In the genomic region with DNA sequence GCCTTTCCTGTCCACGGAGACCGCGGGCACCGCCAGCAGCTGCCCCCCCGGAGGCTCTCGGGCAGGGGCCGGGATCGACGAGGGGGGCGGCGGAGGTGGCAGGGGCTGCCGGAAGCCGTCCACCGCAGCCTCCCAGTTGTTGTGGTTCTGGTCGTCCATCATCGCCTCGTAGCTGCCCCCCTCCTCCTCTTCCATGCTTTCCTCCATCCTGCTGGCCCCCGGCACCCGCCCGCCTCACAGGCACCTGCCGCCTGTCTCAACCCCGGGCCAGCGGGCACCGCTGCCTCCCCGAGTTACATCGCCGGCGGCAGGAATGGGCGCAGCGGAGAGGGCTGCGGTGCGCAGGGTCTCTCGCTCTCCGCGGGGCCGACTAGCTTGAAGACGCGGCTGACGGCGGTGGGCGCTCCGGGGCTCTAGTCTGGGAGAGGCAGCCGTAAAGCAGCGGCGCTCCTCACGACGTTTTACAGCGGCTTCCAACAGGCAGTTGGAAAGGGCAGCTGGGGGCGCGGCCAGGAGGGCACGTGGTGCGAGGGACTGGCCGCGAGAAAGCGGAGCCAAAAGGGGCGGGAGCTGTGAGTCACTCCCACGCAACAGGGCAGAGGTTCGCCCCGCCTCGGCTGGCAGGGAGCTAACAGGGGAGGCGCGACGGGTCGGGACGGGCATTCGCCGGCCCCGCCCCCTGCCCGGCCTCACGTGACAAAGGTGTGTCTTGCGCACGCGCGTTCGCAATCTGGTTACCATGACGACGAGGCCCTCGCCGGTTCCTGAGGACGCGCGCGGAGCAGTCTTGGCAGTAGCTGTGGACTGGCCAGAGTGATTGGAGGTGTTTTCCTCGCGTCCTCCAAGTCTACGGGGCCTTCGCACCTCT, we compare ENCODE assay signal across 1 cellular context.
TF ChIP-seq lines count a peak whose summit lies in the region.

A gene (minus strand): TSS at position 415 of the 868 bp plus-strand sequence. CDS start 208 bp downstream, at position 207.

TF ChIP-seq in K562, 482 proteins besides CTCF, POLR2A, EP300 and RAD21 (continued from another document and continues in another):
- TF ChIP-seq PHF8 (IDR thresholded peaks at IDR 0.05; ENCODE audit: borderline replicate concordance, low read length) (peak; percentile 73; the same call in 1 of the 2 replicates), SUPT5H (IDR thresholded peaks at IDR 0.05) (peak; percentile 53), CREB1 (IDR thresholded peaks at IDR 0.05) (peak; percentile 54), CREB1 (CRISPR knock-in tag; IDR thresholded peaks at IDR 0.05) (peak; percentile 52; the same call in 1 of the 2 replicates), MBD2 (IDR thresholded peaks at IDR 0.05; ENCODE audit: borderline replicate concordance, low read depth) (no peak), MCM5 (IDR thresholded peaks at IDR 0.05; ENCODE audit: low read depth) (no peak), ZNF324 (CRISPR knock-in tag; IDR thresholded peaks at IDR 0.05) (no peak), ZNF239 (CRISPR knock-in tag; IDR thresholded peaks at IDR 0.05) (no peak), ARID2 (IDR thresholded peaks at IDR 0.05) (no peak), HNRNPH1 (optimal IDR thresholded peaks at IDR 0.05; ENCODE audit: low read depth, low read length) (no peak), ZC3H11A (IDR thresholded peaks at IDR 0.05; ENCODE audit: low read depth, low read length) (no peak), RCOR1 (IDR thresholded peaks at IDR 0.05; ENCODE audit: borderline replicate concordance in 1 of 2, low read depth in 2 of 2, low read length in 2 of 2) (peak in 1 of 2 experiments; percentile 51; a peak in 1 of 4 replicates), NR2C2 (CRISPR knock-in tag; IDR thresholded peaks at IDR 0.05) (no peak), NR2C2 (tag; IDR thresholded peaks at IDR 0.05) (peak; percentile 81), SETDB1 (IDR thresholded peaks at IDR 0.05; ENCODE audit: low read length) (no peak), NONO (IDR thresholded peaks at IDR 0.05; ENCODE audit: low read depth in 2 of 2, low read length in 1 of 2) (no peak), NEUROD1 (IDR thresholded peaks at IDR 0.05; ENCODE audit: borderline replicate concordance, low read depth, low read length, partially characterized antibody) (no peak), KLF13 (tag; IDR thresholded peaks at IDR 0.05; ENCODE audit: borderline replicate concordance, low read depth) (peak; percentile 65; the same call in 1 of the 2 replicates), POLR2B (IDR thresholded peaks at IDR 0.05; ENCODE audit: low read depth, partially characterized antibody) (peak; percentile 29), NELFE (IDR thresholded peaks at IDR 0.05; ENCODE audit: insufficient read depth, insufficient read length) (no peak), KAT7 (CRISPR knock-in tag; IDR thresholded peaks at IDR 0.05; ENCODE audit: borderline replicate concordance) (peak; percentile 72; the same call in 1 of the 2 replicates), CHD1 (IDR thresholded peaks at IDR 0.05; ENCODE audit: low read length) (peak; percentile 58), ATF1 (CRISPR knock-in tag; IDR thresholded peaks at IDR 0.05) (no peak), ATF1 (tag; IDR thresholded peaks at IDR 0.05) (peak; percentile 73), DACH1 (IDR thresholded peaks at IDR 0.05; ENCODE audit: partially characterized antibody) (no peak), JUN (IDR thresholded peaks at IDR 0.05; ENCODE audit: borderline replicate concordance, low read depth, low read length) (peak; percentile 79; the same call in 1 of the 2 replicates), JUN (CRISPR knock-in tag; IDR thresholded peaks at IDR 0.05; ENCODE audit: borderline replicate concordance) (no peak), KAT8 (IDR thresholded peaks at IDR 0.05; ENCODE audit: low read depth) (no peak), SRSF7 (optimal IDR thresholded peaks at IDR 0.05; ENCODE audit: low read depth, low read length) (no peak), TCF3 (CRISPR knock-in tag; IDR thresholded peaks at IDR 0.05) (0 out of 2 replicates have a peak, but pooled peaks have one; percentile 37), DNMT1 (IDR thresholded peaks at IDR 0.05) (no peak), NFE2L1 (tag; IDR thresholded peaks at IDR 0.05; ENCODE audit: borderline replicate concordance, low read depth) (no peak), SMAD3 (CRISPR knock-in tag; conservative IDR thresholded peaks at IDR 0.05) (no peak), POLR2AphosphoS5 (IDR thresholded peaks at IDR 0.05; ENCODE audit: control insufficient read depth, insufficient read depth, low read depth, low read length) (0 out of 2 replicates have a peak, but pooled peaks have one; percentile 13), SIN3B (IDR thresholded peaks at IDR 0.05; ENCODE audit: low read depth) (peak; percentile 13; the same call in 1 of the 2 replicates), STAT5B (CRISPR knock-in tag; IDR thresholded peaks at IDR 0.05) (no peak), FOXM1 (IDR thresholded peaks at IDR 0.05; ENCODE audit: low read depth) (no peak), FOXM1 (CRISPR knock-in tag; IDR thresholded peaks at IDR 0.05; ENCODE audit: low read depth) (no peak), MYC (IDR thresholded peaks at IDR 0.05; ENCODE audit: low read depth, low read length) (peak; percentile 87), MYC (CRISPR knock-in tag; IDR thresholded peaks at IDR 0.05; ENCODE audit: borderline replicate concordance, low read depth) (no peak), MTA3 (IDR thresholded peaks at IDR 0.05; ENCODE audit: borderline replicate concordance) (peak; percentile 64; the same call in 1 of the 2 replicates), L3MBTL2 (IDR thresholded peaks at IDR 0.05) (peak; percentile 77; the same call in 1 of the 2 replicates), KLF16 (IDR thresholded peaks at IDR 0.05) (peak; percentile 55; the same call in 1 of the 2 replicates)
- TF ChIP-seq, protein P1, sequence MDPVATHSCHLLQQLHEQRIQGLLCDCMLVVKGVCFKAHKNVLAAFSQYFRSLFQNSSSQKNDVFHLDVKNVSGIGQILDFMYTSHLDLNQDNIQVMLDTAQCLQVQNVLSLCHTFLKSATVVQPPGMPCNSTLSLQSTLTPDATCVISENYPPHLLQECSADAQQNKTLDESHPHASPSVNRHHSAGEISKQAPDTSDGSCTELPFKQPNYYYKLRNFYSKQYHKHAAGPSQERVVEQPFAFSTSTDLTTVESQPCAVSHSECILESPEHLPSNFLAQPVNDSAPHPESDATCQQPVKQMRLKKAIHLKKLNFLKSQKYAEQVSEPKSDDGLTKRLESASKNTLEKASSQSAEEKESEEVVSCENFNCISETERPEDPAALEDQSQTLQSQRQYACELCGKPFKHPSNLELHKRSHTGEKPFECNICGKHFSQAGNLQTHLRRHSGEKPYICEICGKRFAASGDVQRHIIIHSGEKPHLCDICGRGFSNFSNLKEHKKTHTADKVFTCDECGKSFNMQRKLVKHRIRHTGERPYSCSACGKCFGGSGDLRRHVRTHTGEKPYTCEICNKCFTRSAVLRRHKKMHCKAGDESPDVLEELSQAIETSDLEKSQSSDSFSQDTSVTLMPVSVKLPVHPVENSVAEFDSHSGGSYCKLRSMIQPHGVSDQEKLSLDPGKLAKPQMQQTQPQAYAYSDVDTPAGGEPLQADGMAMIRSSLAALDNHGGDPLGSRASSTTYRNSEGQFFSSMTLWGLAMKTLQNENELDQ (CRISPR knock-in tag; IDR thresholded peaks at IDR 0.05; ENCODE audit: borderline replicate concordance): no peak
- TF ChIP-seq, protein P2, sequence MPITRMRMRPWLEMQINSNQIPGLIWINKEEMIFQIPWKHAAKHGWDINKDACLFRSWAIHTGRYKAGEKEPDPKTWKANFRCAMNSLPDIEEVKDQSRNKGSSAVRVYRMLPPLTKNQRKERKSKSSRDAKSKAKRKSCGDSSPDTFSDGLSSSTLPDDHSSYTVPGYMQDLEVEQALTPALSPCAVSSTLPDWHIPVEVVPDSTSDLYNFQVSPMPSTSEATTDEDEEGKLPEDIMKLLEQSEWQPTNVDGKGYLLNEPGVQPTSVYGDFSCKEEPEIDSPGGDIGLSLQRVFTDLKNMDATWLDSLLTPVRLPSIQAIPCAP (CRISPR knock-in tag; IDR thresholded peaks at IDR 0.05; ENCODE audit: borderline replicate concordance): no peak
- TF ChIP-seq, protein P3, sequence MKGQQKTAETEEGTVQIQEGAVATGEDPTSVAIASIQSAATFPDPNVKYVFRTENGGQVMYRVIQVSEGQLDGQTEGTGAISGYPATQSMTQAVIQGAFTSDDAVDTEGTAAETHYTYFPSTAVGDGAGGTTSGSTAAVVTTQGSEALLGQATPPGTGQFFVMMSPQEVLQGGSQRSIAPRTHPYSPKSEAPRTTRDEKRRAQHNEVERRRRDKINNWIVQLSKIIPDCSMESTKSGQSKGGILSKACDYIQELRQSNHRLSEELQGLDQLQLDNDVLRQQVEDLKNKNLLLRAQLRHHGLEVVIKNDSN (CRISPR knock-in tag; IDR thresholded peaks at IDR 0.05): peak; percentile 100
- TF ChIP-seq, protein P4, sequence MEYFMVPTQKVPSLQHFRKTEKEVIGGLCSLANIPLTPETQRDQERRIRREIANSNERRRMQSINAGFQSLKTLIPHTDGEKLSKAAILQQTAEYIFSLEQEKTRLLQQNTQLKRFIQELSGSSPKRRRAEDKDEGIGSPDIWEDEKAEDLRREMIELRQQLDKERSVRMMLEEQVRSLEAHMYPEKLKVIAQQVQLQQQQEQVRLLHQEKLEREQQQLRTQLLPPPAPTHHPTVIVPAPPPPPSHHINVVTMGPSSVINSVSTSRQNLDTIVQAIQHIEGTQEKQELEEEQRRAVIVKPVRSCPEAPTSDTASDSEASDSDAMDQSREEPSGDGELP (CRISPR knock-in tag; IDR thresholded peaks at IDR 0.05; ENCODE audit: borderline replicate concordance): peak; percentile 92
- TF ChIP-seq, protein P5, sequence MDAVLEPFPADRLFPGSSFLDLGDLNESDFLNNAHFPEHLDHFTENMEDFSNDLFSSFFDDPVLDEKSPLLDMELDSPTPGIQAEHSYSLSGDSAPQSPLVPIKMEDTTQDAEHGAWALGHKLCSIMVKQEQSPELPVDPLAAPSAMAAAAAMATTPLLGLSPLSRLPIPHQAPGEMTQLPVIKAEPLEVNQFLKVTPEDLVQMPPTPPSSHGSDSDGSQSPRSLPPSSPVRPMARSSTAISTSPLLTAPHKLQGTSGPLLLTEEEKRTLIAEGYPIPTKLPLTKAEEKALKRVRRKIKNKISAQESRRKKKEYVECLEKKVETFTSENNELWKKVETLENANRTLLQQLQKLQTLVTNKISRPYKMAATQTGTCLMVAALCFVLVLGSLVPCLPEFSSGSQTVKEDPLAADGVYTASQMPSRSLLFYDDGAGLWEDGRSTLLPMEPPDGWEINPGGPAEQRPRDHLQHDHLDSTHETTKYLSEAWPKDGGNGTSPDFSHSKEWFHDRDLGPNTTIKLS (IDR thresholded peaks at IDR 0.05; ENCODE audit: borderline replicate concordance, low read depth): no peak
- TF ChIP-seq, protein P6, sequence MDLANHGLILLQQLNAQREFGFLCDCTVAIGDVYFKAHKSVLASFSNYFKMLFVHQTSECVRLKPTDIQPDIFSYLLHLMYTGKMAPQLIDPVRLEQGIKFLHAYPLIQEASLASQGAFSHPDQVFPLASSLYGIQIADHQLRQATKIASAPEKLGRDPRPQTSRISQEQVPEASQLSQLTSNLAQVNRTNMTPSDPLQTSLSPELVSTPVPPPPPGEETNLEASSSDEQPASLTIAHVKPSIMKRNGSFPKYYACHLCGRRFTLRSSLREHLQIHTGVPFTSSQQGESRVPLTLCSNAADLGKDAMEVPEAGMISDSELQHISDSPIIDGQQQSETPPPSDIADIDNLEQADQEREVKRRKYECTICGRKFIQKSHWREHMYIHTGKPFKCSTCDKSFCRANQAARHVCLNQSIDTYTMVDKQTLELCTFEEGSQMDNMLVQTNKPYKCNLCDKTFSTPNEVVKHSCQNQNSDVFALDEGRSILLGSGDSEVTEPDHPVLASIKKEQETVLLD (IDR thresholded peaks at IDR 0.05): peak; percentile 87
- TF ChIP-seq, protein P7, sequence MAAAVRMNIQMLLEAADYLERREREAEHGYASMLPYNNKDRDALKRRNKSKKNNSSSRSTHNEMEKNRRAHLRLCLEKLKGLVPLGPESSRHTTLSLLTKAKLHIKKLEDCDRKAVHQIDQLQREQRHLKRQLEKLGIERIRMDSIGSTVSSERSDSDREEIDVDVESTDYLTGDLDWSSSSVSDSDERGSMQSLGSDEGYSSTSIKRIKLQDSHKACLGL (CRISPR knock-in tag; IDR thresholded peaks at IDR 0.05; ENCODE audit: borderline replicate concordance, poor library complexity, severe bottlenecking): no peak
- TF ChIP-seq, protein P8, sequence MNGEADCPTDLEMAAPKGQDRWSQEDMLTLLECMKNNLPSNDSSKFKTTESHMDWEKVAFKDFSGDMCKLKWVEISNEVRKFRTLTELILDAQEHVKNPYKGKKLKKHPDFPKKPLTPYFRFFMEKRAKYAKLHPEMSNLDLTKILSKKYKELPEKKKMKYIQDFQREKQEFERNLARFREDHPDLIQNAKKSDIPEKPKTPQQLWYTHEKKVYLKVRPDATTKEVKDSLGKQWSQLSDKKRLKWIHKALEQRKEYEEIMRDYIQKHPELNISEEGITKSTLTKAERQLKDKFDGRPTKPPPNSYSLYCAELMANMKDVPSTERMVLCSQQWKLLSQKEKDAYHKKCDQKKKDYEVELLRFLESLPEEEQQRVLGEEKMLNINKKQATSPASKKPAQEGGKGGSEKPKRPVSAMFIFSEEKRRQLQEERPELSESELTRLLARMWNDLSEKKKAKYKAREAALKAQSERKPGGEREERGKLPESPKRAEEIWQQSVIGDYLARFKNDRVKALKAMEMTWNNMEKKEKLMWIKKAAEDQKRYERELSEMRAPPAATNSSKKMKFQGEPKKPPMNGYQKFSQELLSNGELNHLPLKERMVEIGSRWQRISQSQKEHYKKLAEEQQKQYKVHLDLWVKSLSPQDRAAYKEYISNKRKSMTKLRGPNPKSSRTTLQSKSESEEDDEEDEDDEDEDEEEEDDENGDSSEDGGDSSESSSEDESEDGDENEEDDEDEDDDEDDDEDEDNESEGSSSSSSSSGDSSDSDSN (IDR thresholded peaks at IDR 0.05; ENCODE audit: borderline replicate concordance in 1 of 2, low read depth in 2 of 2, low read length in 2 of 2): peak in 1 of 2 experiments; percentile 67; a peak in 2 of 4 replicates
- TF ChIP-seq, protein P9, sequence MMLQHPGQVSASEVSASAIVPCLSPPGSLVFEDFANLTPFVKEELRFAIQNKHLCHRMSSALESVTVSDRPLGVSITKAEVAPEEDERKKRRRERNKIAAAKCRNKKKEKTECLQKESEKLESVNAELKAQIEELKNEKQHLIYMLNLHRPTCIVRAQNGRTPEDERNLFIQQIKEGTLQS (IDR thresholded peaks at IDR 0.05): peak; percentile 73
- TF ChIP-seq, protein P9 (CRISPR knock-in tag; conservative IDR thresholded peaks at IDR 0.05): no peak
- TF ChIP-seq, protein P10, sequence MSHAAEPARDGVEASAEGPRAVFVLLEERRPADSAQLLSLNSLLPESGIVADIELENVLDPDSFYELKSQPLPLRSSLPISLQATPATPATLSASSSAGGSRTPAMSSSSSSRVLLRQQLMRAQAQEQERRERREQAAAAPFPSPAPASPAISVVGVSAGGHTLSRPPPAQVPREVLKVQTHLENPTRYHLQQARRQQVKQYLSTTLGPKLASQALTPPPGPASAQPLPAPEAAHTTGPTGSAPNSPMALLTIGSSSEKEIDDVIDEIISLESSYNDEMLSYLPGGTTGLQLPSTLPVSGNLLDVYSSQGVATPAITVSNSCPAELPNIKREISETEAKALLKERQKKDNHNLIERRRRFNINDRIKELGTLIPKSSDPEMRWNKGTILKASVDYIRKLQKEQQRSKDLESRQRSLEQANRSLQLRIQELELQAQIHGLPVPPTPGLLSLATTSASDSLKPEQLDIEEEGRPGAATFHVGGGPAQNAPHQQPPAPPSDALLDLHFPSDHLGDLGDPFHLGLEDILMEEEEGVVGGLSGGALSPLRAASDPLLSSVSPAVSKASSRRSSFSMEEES (CRISPR knock-in tag; IDR thresholded peaks at IDR 0.05): peak; percentile 96
